In genomic region chr5:81450940-81451339, GRCh38 we compare ENCODE assay signal across 2 cellular contexts.
TF ChIP-seq lines count a peak whose summit lies in the region.

No MANE protein-coding gene starts in this region.

TF ChIP-seq in GM23338, 12 proteins besides CTCF, POLR2A, EP300 and RAD21 (continued from another document):
- TF ChIP-seq, protein P1, sequence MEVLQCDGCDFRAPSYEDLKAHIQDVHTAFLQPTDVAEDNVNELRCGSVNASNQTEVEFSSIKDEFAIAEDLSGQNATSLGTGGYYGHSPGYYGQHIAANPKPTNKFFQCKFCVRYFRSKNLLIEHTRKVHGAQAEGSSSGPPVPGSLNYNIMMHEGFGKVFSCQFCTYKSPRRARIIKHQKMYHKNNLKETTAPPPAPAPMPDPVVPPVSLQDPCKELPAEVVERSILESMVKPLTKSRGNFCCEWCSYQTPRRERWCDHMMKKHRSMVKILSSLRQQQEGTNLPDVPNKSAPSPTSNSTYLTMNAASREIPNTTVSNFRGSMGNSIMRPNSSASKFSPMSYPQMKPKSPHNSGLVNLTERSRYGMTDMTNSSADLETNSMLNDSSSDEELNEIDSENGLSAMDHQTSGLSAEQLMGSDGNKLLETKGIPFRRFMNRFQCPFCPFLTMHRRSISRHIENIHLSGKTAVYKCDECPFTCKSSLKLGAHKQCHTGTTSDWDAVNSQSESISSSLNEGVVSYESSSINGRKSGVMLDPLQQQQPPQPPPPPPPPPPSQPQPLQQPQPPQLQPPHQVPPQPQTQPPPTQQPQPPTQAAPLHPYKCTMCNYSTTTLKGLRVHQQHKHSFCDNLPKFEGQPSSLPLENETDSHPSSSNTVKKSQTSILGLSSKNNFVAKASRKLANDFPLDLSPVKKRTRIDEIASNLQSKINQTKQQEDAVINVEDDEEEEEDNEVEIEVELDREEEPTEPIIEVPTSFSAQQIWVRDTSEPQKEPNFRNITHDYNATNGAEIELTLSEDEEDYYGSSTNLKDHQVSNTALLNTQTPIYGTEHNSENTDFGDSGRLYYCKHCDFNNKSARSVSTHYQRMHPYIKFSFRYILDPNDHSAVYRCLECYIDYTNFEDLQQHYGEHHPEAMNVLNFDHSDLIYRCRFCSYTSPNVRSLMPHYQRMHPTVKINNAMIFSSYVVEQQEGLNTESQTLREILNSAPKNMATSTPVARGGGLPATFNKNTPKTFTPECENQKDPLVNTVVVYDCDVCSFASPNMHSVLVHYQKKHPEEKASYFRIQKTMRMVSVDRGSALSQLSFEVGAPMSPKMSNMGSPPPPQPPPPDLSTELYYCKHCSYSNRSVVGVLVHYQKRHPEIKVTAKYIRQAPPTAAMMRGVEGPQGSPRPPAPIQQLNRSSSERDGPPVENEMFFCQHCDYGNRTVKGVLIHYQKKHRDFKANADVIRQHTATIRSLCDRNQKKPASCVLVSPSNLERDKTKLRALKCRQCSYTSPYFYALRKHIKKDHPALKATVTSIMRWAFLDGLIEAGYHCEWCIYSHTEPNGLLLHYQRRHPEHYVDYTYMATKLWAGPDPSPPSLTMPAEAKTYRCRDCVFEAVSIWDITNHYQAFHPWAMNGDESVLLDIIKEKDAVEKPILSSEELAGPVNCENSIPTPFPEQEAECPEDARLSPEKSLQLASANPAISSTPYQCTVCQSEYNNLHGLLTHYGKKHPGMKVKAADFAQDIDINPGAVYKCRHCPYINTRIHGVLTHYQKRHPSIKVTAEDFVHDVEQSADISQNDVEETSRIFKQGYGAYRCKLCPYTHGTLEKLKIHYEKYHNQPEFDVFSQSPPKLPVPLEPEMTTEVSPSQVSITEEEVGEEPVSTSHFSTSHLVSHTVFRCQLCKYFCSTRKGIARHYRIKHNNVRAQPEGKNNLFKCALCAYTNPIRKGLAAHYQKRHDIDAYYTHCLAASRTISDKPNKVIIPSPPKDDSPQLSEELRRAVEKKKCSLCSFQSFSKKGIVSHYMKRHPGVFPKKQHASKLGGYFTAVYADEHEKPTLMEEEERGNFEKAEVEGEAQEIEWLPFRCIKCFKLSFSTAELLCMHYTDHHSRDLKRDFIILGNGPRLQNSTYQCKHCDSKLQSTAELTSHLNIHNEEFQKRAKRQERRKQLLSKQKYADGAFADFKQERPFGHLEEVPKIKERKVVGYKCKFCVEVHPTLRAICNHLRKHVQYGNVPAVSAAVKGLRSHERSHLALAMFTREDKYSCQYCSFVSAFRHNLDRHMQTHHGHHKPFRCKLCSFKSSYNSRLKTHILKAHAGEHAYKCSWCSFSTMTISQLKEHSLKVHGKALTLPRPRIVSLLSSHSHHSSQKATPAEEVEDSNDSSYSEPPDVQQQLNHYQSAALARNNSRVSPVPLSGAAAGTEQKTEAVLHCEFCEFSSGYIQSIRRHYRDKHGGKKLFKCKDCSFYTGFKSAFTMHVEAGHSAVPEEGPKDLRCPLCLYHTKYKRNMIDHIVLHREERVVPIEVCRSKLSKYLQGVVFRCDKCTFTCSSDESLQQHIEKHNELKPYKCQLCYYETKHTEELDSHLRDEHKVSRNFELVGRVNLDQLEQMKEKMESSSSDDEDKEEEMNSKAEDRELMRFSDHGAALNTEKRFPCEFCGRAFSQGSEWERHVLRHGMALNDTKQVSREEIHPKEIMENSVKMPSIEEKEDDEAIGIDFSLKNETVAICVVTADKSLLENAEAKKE (CRISPR knock-in tag; IDR thresholded peaks at IDR 0.05): no peak
- TF ChIP-seq NANOG (IDR thresholded peaks at IDR 0.05; ENCODE audit: borderline replicate concordance): no peak
- no peak for TF ChIP-seq EZH2phosphoT487 (IDR thresholded peaks at IDR 0.05; ENCODE audit: unreplicated experiment)
- TF ChIP-seq STAT1 (IDR thresholded peaks at IDR 0.05; ENCODE audit: unreplicated experiment): no peak
- no peak for TF ChIP-seq POLR2AphosphoS5 (IDR thresholded peaks at IDR 0.05; ENCODE audit: low read depth)
- TF ChIP-seq, protein P2, sequence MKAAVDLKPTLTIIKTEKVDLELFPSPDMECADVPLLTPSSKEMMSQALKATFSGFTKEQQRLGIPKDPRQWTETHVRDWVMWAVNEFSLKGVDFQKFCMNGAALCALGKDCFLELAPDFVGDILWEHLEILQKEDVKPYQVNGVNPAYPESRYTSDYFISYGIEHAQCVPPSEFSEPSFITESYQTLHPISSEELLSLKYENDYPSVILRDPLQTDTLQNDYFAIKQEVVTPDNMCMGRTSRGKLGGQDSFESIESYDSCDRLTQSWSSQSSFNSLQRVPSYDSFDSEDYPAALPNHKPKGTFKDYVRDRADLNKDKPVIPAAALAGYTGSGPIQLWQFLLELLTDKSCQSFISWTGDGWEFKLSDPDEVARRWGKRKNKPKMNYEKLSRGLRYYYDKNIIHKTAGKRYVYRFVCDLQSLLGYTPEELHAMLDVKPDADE (IDR thresholded peaks at IDR 0.05): no peak
- TF ChIP-seq ZNF114 (CRISPR knock-in tag; IDR thresholded peaks at IDR 0.05): no peak
- TF ChIP-seq ZNF331 (CRISPR knock-in tag; IDR thresholded peaks at IDR 0.05; ENCODE audit: low read depth): no peak
- no peak for TF ChIP-seq CREB1 (CRISPR knock-in tag; IDR thresholded peaks at IDR 0.05; ENCODE audit: low read depth)
- TF ChIP-seq, protein P3, sequence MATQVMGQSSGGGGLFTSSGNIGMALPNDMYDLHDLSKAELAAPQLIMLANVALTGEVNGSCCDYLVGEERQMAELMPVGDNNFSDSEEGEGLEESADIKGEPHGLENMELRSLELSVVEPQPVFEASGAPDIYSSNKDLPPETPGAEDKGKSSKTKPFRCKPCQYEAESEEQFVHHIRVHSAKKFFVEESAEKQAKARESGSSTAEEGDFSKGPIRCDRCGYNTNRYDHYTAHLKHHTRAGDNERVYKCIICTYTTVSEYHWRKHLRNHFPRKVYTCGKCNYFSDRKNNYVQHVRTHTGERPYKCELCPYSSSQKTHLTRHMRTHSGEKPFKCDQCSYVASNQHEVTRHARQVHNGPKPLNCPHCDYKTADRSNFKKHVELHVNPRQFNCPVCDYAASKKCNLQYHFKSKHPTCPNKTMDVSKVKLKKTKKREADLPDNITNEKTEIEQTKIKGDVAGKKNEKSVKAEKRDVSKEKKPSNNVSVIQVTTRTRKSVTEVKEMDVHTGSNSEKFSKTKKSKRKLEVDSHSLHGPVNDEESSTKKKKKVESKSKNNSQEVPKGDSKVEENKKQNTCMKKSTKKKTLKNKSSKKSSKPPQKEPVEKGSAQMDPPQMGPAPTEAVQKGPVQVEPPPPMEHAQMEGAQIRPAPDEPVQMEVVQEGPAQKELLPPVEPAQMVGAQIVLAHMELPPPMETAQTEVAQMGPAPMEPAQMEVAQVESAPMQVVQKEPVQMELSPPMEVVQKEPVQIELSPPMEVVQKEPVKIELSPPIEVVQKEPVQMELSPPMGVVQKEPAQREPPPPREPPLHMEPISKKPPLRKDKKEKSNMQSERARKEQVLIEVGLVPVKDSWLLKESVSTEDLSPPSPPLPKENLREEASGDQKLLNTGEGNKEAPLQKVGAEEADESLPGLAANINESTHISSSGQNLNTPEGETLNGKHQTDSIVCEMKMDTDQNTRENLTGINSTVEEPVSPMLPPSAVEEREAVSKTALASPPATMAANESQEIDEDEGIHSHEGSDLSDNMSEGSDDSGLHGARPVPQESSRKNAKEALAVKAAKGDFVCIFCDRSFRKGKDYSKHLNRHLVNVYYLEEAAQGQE (IDR thresholded peaks at IDR 0.05; ENCODE audit: unreplicated experiment): no peak
- TF ChIP-seq EZH2 (IDR thresholded peaks at IDR 0.05; ENCODE audit: low read depth, unreplicated experiment): no peak

TF ChIP-seq in liver, 16 proteins besides CTCF, POLR2A, EP300 and RAD21 (continued from another document):
- TF ChIP-seq, protein P3 (IDR thresholded peaks at IDR 0.05): no peak
- TF ChIP-seq JUND (IDR thresholded peaks at IDR 0.05) (no peak), GABPA (IDR thresholded peaks at IDR 0.05 in 1 of 2, conservative IDR thresholded peaks at IDR 0.05 in 1 of 2) (no peak)
- TF ChIP-seq, protein P4, sequence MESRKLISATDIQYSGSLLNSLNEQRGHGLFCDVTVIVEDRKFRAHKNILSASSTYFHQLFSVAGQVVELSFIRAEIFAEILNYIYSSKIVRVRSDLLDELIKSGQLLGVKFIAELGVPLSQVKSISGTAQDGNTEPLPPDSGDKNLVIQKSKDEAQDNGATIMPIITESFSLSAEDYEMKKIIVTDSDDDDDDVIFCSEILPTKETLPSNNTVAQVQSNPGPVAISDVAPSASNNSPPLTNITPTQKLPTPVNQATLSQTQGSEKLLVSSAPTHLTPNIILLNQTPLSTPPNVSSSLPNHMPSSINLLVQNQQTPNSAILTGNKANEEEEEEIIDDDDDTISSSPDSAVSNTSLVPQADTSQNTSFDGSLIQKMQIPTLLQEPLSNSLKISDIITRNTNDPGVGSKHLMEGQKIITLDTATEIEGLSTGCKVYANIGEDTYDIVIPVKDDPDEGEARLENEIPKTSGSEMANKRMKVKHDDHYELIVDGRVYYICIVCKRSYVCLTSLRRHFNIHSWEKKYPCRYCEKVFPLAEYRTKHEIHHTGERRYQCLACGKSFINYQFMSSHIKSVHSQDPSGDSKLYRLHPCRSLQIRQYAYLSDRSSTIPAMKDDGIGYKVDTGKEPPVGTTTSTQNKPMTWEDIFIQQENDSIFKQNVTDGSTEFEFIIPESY (IDR thresholded peaks at IDR 0.05): no peak
